Comparison of ENCODE assay signal across 8 cellular contexts in the genomic region with DNA sequence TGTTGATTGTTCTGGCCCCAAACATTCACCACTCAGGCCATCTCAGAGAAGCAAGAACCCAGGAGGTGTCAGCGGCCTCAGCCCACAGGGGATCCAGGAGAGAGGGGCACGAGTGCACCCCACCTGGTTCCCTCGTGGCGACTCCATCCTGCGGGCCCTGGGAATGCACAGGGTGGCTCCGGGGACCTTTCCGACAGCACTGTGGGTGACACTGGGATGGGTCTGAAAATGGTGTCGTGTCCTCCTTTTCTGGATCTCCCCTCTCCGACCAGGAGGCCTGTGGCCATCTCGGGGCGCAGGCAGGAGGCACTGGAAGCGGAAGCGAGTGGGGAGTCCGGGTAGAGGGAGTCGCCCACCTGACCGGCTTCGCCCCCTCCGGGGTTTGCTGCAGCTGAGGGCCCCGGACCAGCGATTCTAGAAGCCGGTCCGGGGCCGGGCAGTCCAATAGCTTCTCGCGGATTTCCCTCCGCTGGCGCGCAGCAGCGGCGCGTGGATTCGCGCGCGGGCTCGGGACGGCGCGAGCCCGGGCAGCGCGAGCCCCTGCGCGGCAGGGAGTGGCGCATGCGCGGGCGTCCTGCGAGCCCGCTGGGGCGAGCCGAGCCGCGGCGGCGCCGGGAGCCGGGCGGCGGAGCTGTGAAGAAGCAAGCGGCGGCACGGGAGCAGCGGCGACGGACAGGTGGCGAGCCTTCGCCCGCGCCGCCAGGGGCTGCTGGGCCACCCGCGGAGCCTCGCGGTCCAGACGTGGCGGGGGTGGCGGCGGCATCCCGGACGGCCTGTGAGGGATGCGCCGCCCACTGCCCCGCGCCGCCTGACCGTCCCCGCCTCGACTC. TPM values are rescaled to one million over a fixed set of nuclear protein-coding genes. Genes with fewer than 3 reads are reported as not detected.
DNase-seq lines count a peak whose midpoint lies in the region; ATAC-seq and TF ChIP-seq lines count a peak whose summit lies in the region.

A gene with protein sequence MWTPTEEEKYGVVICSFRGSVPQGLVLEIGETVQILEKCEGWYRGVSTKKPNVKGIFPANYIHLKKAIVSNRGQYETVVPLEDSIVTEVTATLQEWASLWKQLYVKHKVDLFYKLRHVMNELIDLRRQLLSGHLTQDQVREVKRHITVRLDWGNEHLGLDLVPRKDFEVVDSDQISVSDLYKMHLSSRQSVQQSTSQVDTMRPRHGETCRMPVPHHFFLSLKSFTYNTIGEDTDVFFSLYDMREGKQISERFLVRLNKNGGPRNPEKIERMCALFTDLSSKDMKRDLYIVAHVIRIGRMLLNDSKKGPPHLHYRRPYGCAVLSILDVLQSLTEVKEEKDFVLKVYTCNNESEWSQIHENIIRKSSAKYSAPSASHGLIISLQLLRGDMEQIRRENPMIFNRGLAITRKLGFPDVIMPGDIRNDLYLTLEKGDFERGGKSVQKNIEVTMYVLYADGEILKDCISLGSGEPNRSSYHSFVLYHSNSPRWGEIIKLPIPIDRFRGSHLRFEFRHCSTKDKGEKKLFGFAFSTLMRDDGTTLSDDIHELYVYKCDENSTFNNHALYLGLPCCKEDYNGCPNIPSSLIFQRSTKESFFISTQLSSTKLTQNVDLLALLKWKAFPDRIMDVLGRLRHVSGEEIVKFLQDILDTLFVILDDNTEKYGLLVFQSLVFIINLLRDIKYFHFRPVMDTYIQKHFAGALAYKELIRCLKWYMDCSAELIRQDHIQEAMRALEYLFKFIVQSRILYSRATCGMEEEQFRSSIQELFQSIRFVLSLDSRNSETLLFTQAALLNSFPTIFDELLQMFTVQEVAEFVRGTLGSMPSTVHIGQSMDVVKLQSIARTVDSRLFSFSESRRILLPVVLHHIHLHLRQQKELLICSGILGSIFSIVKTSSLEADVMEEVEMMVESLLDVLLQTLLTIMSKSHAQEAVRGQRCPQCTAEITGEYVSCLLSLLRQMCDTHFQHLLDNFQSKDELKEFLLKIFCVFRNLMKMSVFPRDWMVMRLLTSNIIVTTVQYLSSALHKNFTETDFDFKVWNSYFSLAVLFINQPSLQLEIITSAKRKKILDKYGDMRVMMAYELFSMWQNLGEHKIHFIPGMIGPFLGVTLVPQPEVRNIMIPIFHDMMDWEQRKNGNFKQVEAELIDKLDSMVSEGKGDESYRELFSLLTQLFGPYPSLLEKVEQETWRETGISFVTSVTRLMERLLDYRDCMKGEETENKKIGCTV (N-terminal part only) (plus strand): TSS at position 579 of the 830 bp plus-strand sequence. CDS start 337 bp downstream, outside the sequence.

- H2AFZ ChIP-seq in OCI-LY7 (ENCODE audit: low read length), result no peak within 1 kb of the TSS

- no peaks in the 10 kb centered on the region for H3K36me3 ChIP-seq in OCI-LY7 (ENCODE audit: insufficient read depth, low read length)

- BruUV-seq in OCI-LY7 (replicated peaks; lab: Mats Ljungman, UMichigan), result no TSS peak

- H3K9me2 ChIP-seq in OCI-LY7 (ENCODE audit: insufficient read depth, low read length), result no peaks in the 10 kb centered on the region

- H4K20me1 ChIP-seq in OCI-LY7 (ENCODE audit: insufficient read depth, low read length), result no peaks in the 10 kb centered on the region

- H3K4me3 ChIP-seq in choroid plexus epithelial cell (ENCODE audit: low read depth, low read length) (peak within 1 kb of the TSS; percentile 33), OCI-LY7 (ENCODE audit: low read depth, low read length, poor library complexity, severe bottlenecking) (no peak within 1 kb of the TSS)

- POLR2A ChIA-PET in OCI-LY7 (lab: Charles Lee), result interaction anchor here (0.6 kb wide), 3 partner anchors 15 to 537 kb away, joined by 4 to 5 read pairs (median 4); no protein-coding TSS in a partner anchor

- intact Hi-C loops in OCI-LY7 (cut with micrococcal nuclease; ENCODE audit: unreplicated experiment), result no loop called here

- H3K27ac ChIP-seq in OCI-LY7 (ENCODE audit: low read depth, low read length, poor library complexity, severe bottlenecking), result no peak within 1 kb of the TSS

- H3K4me1 ChIP-seq in OCI-LY7 (ENCODE audit: insufficient read depth, low read length, poor library complexity, severe bottlenecking), result no peaks in the 10 kb centered on the region

- peak; percentile 98 for ATAC-seq in left lobe of liver

- no peaks in the 10 kb centered on the region for H3K9me3 ChIP-seq in OCI-LY7 (ENCODE audit: low read length)

- in situ Hi-C loops in KBM-7 (cut with MboI; ENCODE audit: low pct_unique_long_range_greater_than_20kb, low sequenced_read_pairs), result loop anchor here (25.0 kb wide), 1 partner anchor 713 kb away; a partner anchor contains a TSS

- H3K4me2 ChIP-seq in OCI-LY7 (ENCODE audit: low read length), result no peak within 1 kb of the TSS

- no peaks in the 10 kb centered on the region for H3K79me2 ChIP-seq in OCI-LY7 (ENCODE audit: insufficient read depth, low read depth, low read length)

- TF ChIP-seq CTCF in choroid plexus epithelial cell (conservative IDR thresholded peaks at IDR 0.05; ENCODE audit: low read depth, low read length), result no peak
- TF ChIP-seq CTCF in OCI-LY7 (conservative IDR thresholded peaks at IDR 0.05; ENCODE audit: low read length), result no peak

- CTCF ChIA-PET in OCI-LY7 (lab: Charles Lee; ENCODE audit: unreplicated experiment), result no interaction called here

- DNase-seq in DMS 273 (lab: John Stamatoyannopoulos, UW; ENCODE audit: unreplicated experiment) (peak; percentile 88), DMS 273 treated with DMSO at 0.1 percent for 48 hours (lab: John Stamatoyannopoulos, UW) (no peak), KBM-7 (peak; percentile 53), choroid plexus epithelial cell (ENCODE audit: low read depth) (peak; percentile 50), left lobe of liver (ENCODE audit: low spot score) (peak; percentile 59), OCI-LY7 (ENCODE audit: low spot score) (no peak)
- DNase-seq in activated CD4-positive, alpha-beta T cell treated with anti-CD3 and anti-CD28 coated beads for 4 hours, result peak; percentile 52 to 69
- DNase-seq in stimulated activated CD4-positive, alpha-beta T cell treated with anti-CD3 and anti-CD28 coated beads, Interleukin-4, amount 100 ng/mL, for 24 hours, result peak; percentile 49

RNA-seq across cellular contexts. Expression of the gene that starts here (rescaled TPM):
- not detected for total RNA-seq in left lobe of liver
- not detected in 2 replicates for total RNA-seq in OCI-LY7 (2014; rRNA removed; shearing (Covaris generic))
- total RNA-seq in OCI-LY7 (2022), result not detected in 2 replicates

Comparison
In these comparisons a context has a peak if more than half of its experiments do, and no peak if none do; other contexts are left out.
1. DNase-seq: peak in DMS 273 (single experiment), KBM-7 (single experiment), activated CD4-positive, alpha-beta T cell treated with anti-CD3 and anti-CD28 coated beads for 4 hours (2 of 2), choroid plexus epithelial cell (single experiment) and stimulated activated CD4-positive, alpha-beta T cell treated with anti-CD3 and anti-CD28 coated beads, Interleukin-4, amount 100 ng/mL, for 24 hours (single experiment); none in DMS 273 treated with DMSO at 0.1 percent for 48 hours (single experiment) and OCI-LY7 (single experiment).
2. Peak in DNase-seq and ATAC-seq in left lobe of liver; RNA of the gene not detected or under 1 TPM.